1 cellular context compared by ENCODE assay signal in genomic region chr5:177446184-177447065, GRCh38.
TF ChIP-seq lines count a peak whose summit lies in the region.

Gene PRR7 (plus strand): TSS chr5:177446814. CDS start chr5:177455068, 8,254 bp downstream.

TF ChIP-seq in HepG2, 621 proteins besides CTCF, POLR2A, EP300 and RAD21 (continued from another document and continues in another):
- TF ChIP-seq SIN3B (IDR thresholded peaks at IDR 0.05; ENCODE audit: low read length) (no peak), FUBP1 (CRISPR knock-in tag; IDR thresholded peaks at IDR 0.05; ENCODE audit: borderline replicate concordance) (no peak), ZNF563 (CRISPR knock-in tag; IDR thresholded peaks at IDR 0.05) (no peak), ZNF703 (CRISPR knock-in tag; IDR thresholded peaks at IDR 0.05; ENCODE audit: borderline replicate concordance) (no peak), NFAT5 (CRISPR knock-in tag; IDR thresholded peaks at IDR 0.05) (no peak), TOE1 (CRISPR knock-in tag; IDR thresholded peaks at IDR 0.05) (no peak), IRX3 (CRISPR knock-in tag; IDR thresholded peaks at IDR 0.05; ENCODE audit: borderline replicate concordance, low read depth) (no peak), MAZ (IDR thresholded peaks at IDR 0.05; ENCODE audit: borderline replicate concordance, low read depth, low read length) (no peak), MAZ (CRISPR knock-in tag; IDR thresholded peaks at IDR 0.05; ENCODE audit: low read depth) (peak; percentile 72; the same call in 1 of the 2 replicates), ZNF143 (CRISPR knock-in tag; IDR thresholded peaks at IDR 0.05) (no peak), HNRNPUL1 (IDR thresholded peaks at IDR 0.05; ENCODE audit: low read depth, low read length) (no peak), CREB1 (IDR thresholded peaks at IDR 0.05) (no peak), CREB1 (CRISPR knock-in tag; IDR thresholded peaks at IDR 0.05) (no peak), ZNF138 (CRISPR knock-in tag; IDR thresholded peaks at IDR 0.05; ENCODE audit: low read depth) (0 out of 2 replicates have a peak, but pooled peaks have one; percentile 44), ZNF816 (CRISPR knock-in tag; IDR thresholded peaks at IDR 0.05; ENCODE audit: borderline replicate concordance) (no peak), CREM (IDR thresholded peaks at IDR 0.05) (no peak), CREM (CRISPR knock-in tag; IDR thresholded peaks at IDR 0.05) (no peak), HINFP (CRISPR knock-in tag; IDR thresholded peaks at IDR 0.05; ENCODE audit: low read depth) (no peak), ZNF446 (CRISPR knock-in tag; IDR thresholded peaks at IDR 0.05) (0 out of 2 replicates have a peak, but pooled peaks have one; percentile 60), ZC3H13 (CRISPR knock-in tag; IDR thresholded peaks at IDR 0.05) (0 out of 2 replicates have a peak, but pooled peaks have one; percentile 17), CREB3 (CRISPR knock-in tag; IDR thresholded peaks at IDR 0.05) (no peak), SRSF9 (IDR thresholded peaks at IDR 0.05; ENCODE audit: borderline replicate concordance, insufficient read depth, low read depth, low read length, poor library complexity, severe bottlenecking) (no peak), ZNF687 (CRISPR knock-in tag; IDR thresholded peaks at IDR 0.05) (peak; percentile 60), ZMYM2 (CRISPR knock-in tag; IDR thresholded peaks at IDR 0.05) (no peak), ZNF451 (CRISPR knock-in tag; IDR thresholded peaks at IDR 0.05) (0 out of 2 replicates have a peak, but pooled peaks have one; percentile 39), RBFOX2 (IDR thresholded peaks at IDR 0.05; ENCODE audit: low read depth, low read length) (peak; percentile 87), SMAD9 (CRISPR knock-in tag; IDR thresholded peaks at IDR 0.05) (no peak), LCORL (IDR thresholded peaks at IDR 0.05) (no peak), LCORL (CRISPR knock-in tag; IDR thresholded peaks at IDR 0.05) (no peak), CC2D1A (CRISPR knock-in tag; IDR thresholded peaks at IDR 0.05) (no peak), AGO1 (IDR thresholded peaks at IDR 0.05; ENCODE audit: low read depth, low read length, poor library complexity, severe bottlenecking) (peak; percentile 97), HNRNPK (IDR thresholded peaks at IDR 0.05; ENCODE audit: low read depth, low read length, poor library complexity, severe bottlenecking) (no peak), SALL1 (CRISPR knock-in tag; IDR thresholded peaks at IDR 0.05) (peak; percentile 20; the same call in 1 of the 2 replicates), HBP1 (CRISPR knock-in tag; IDR thresholded peaks at IDR 0.05; ENCODE audit: low read depth) (no peak), THAP8 (CRISPR knock-in tag; IDR thresholded peaks at IDR 0.05; ENCODE audit: borderline replicate concordance) (no peak), CBFB (CRISPR knock-in tag; IDR thresholded peaks at IDR 0.05) (0 out of 2 replicates have a peak, but pooled peaks have one; percentile 33), THRA (CRISPR knock-in tag; IDR thresholded peaks at IDR 0.05; ENCODE audit: borderline replicate concordance) (0 out of 2 replicates have a peak, but pooled peaks have one; percentile 18), YEATS4 (CRISPR knock-in tag; IDR thresholded peaks at IDR 0.05; ENCODE audit: borderline replicate concordance) (no peak; the same call in 1 of the 2 replicates), FIP1L1 (IDR thresholded peaks at IDR 0.05; ENCODE audit: borderline replicate concordance, insufficient read depth, low read depth, low read length) (no peak)
- TF ChIP-seq, protein P1, sequence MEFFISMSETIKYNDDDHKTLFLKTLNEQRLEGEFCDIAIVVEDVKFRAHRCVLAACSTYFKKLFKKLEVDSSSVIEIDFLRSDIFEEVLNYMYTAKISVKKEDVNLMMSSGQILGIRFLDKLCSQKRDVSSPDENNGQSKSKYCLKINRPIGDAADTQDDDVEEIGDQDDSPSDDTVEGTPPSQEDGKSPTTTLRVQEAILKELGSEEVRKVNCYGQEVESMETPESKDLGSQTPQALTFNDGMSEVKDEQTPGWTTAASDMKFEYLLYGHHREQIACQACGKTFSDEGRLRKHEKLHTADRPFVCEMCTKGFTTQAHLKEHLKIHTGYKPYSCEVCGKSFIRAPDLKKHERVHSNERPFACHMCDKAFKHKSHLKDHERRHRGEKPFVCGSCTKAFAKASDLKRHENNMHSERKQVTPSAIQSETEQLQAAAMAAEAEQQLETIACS (CRISPR knock-in tag; IDR thresholded peaks at IDR 0.05) = peak; percentile 92
